8 cellular contexts compared by ENCODE assay signal in the genomic region with DNA sequence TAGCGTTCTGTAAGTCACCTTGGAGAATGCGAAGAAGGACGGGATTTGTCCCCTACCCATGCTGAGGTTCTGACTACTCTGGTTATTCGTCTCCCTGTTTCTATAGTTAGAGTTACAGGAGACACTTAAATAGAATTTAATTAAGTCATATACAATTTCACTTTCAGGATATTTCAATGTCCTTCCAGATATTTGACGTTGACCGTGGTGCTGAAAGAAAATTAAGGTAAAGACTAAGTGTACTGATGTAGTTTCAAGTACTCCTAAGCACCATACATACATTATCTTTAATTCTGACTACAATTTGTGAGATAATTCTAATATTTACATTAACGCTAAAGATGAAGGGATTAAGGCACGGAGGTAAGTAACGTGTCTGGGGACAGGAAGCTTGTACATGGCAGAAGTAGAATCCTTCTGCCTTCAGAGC. TPM values are rescaled to one million over a fixed set of nuclear protein-coding genes. Genes with fewer than 3 reads are reported as not detected.
A peak's percentile ranks its signal among the peaks of the same experiment; 100 is the strongest.
DNase-seq lines count a peak whose midpoint lies in the region; ATAC-seq and TF ChIP-seq lines count a peak whose summit lies in the region.

No MANE protein-coding gene starts in this region.

- TF ChIP-seq CTCF in thoracic aorta (IDR thresholded peaks at IDR 0.05) = no peak

- peak overlapping the region; percentile 72 to 95 (median 87) for H3K27ac Mint-ChIP-seq in CD8-positive, alpha-beta memory T cell

- DNase-seq in CD8-positive, alpha-beta memory T cell = no peak
- peak; percentile 43 for DNase-seq in HT-29 (ENCODE audit: low spot score)
- DNase-seq in astrocyte of the hippocampus (ENCODE audit: low read depth, low spot score) = peak; percentile 53
- peak; percentile 72 for DNase-seq in left kidney (ENCODE audit: low read depth, low spot score)
- no peak for DNase-seq in thoracic aorta (ENCODE audit: low spot score)
- DNase-seq in GDM1 (lab: John Stamatoyannopoulos, UW) = no peak
- DNase-seq in nucleus accumbens (lab: John Stamatoyannopoulos, UW) = no peak
- no peak for DNase-seq in activated CD4-positive, alpha-beta T cell treated with anti-CD3 and anti-CD28 coated beads, Interleukin-2, amount 50 U/mL, for 1 hour

- H3K9me3 Mint-ChIP-seq in CD8-positive, alpha-beta memory T cell = no peaks in the 10 kb centered on the region

- POLR2A ChIA-PET in CD8-positive, alpha-beta memory T cell (lab: Charles Lee) = interaction anchor here (0.7 kb wide), 1 partner anchor 29 kb away, joined by 4 read pairs; no protein-coding TSS in a partner anchor

- peaks cover 19 to 31% (median 20%) of the 10 kb centered on the region in 3 donors for H3K4me1 Mint-ChIP-seq in CD8-positive, alpha-beta memory T cell

- ATAC-seq in thoracic aorta (ENCODE audit: insufficient number of reproducible peaks, low FRiP score, low read depth) = no peak

- H3K27me3 ChIP-seq in CD8-positive, alpha-beta memory T cell (ENCODE audit: insufficient read depth, low read length, poor library complexity, severe bottlenecking) = no peaks in the 10 kb centered on the region
- H3K27me3 ChIP-seq in thoracic aorta (replicated peaks; ENCODE audit: insufficient read depth) = no peaks in the 10 kb centered on the region

- peak overlapping the region; percentile 83 for H3K27ac ChIP-seq in CD8-positive, alpha-beta memory T cell (ENCODE audit: low read depth, low read length)
- peak overlapping the region; percentile 87 to 95 for H3K27ac ChIP-seq in thoracic aorta

- H3K27me3 Mint-ChIP-seq in CD8-positive, alpha-beta memory T cell = peaks cover 3 to 4% of the 10 kb centered on the region in 2 donors

- no peaks in the 10 kb centered on the region for H3K4me1 ChIP-seq in CD8-positive, alpha-beta memory T cell (ENCODE audit: insufficient read depth, low read length)
- H3K4me1 ChIP-seq in thoracic aorta (ENCODE audit: control insufficient read depth in 1 of 2, low read depth in 2 of 2) = peaks cover 0 to 11% of the 10 kb centered on the region in 2 donors

- CTCF ChIA-PET in CD8-positive, alpha-beta memory T cell (lab: Charles Lee) = no interaction called here

- H3K4me3 ChIP-seq in CD8-positive, alpha-beta memory T cell (ENCODE audit: low read length) = peak overlapping the region; percentile 67
- H3K4me3 ChIP-seq in thoracic aorta = peak overlapping the region; percentile 85

- peaks cover 0 to 5% (median 0%) of the 10 kb centered on the region in 3 donors for H3K36me3 Mint-ChIP-seq in CD8-positive, alpha-beta memory T cell

- peak overlapping the region; percentile 92 to 98 (median 95) for H3K4me3 Mint-ChIP-seq in CD8-positive, alpha-beta memory T cell

- no peaks in the 10 kb centered on the region for H3K36me3 ChIP-seq in CD8-positive, alpha-beta memory T cell (ENCODE audit: insufficient read depth, low read length)
- H3K36me3 ChIP-seq in thoracic aorta = no peaks in the 10 kb centered on the region

- no peaks in the 10 kb centered on the region for H3K9me3 ChIP-seq in CD8-positive, alpha-beta memory T cell (ENCODE audit: low read length)
- no peaks in the 10 kb centered on the region for H3K9me3 ChIP-seq in thoracic aorta

RNA-seq across cellular contexts. Expression of a gene that starts 0.4 kb away (rescaled TPM):
- total RNA-seq in CD8-positive, alpha-beta memory T cell = 10 to 100 TPM; 13.3 to 15.9 TPM
- polyA plus RNA-seq in CD8-positive, alpha-beta memory T cell = 21.0 TPM
- 2.3 and 2.7 TPM in 2 replicates for total RNA-seq in HT-29 (2014; rRNA removed; shearing (Covaris generic))
- 10 to 100 TPM in 1 of 2 donors, 1 to 10 TPM in 1; 8.5 to 27.2 TPM for total RNA-seq in thoracic aorta

Comparison
In these comparisons a context has a peak if more than half of its experiments do, and no peak if none do; other contexts are left out.
1. DNase-seq: peak in HT-29 (single experiment), astrocyte of the hippocampus (single experiment) and left kidney (single experiment); none in CD8-positive, alpha-beta memory T cell (0 of 5), thoracic aorta (single experiment), GDM1 (single experiment), nucleus accumbens (0 of 56) and activated CD4-positive, alpha-beta T cell treated with anti-CD3 and anti-CD28 coated beads, Interleukin-2, amount 50 U/mL, for 1 hour (single experiment).